ENCODE assay signal across 2 cellular contexts in the genomic region with DNA sequence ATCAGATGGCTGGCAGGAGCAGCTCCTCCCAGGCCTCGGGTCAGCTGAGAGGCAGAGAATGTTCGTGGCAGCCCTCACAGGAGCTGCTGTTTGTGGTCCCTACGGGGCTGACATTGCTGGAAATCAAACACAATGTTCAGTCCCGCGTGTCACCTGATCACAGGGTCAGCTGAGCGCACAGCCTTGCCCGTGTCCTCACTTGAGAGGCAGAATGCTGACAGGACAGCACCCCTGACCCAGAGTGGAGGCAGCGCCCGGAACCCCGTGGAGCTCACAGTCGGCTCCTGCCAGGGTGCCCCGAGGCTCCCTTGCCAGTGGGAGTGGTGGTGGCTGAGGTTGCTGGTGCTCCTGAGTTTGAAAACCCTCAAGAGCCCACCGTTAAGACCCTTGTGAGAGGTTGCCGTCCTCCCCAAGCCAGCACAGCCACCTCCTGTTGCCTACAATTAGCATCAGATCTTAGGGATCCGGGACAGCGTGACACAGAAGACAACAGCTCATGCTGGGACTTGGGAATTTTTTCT.
A peak's percentile ranks its signal among the peaks of the same experiment; 100 is the strongest.
TF ChIP-seq lines count a peak whose summit lies in the region.

No MANE protein-coding gene starts in this region.

TF ChIP-seq in Ishikawa, 13 proteins besides CTCF, POLR2A, EP300 and RAD21 (continued from another document):
- TF ChIP-seq, protein P1, sequence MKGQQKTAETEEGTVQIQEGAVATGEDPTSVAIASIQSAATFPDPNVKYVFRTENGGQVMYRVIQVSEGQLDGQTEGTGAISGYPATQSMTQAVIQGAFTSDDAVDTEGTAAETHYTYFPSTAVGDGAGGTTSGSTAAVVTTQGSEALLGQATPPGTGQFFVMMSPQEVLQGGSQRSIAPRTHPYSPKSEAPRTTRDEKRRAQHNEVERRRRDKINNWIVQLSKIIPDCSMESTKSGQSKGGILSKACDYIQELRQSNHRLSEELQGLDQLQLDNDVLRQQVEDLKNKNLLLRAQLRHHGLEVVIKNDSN (IDR thresholded peaks at IDR 0.05), result peak; percentile 55

TF ChIP-seq in H1, 55 proteins besides CTCF, POLR2A, EP300 and RAD21:
- TF ChIP-seq, protein P2, sequence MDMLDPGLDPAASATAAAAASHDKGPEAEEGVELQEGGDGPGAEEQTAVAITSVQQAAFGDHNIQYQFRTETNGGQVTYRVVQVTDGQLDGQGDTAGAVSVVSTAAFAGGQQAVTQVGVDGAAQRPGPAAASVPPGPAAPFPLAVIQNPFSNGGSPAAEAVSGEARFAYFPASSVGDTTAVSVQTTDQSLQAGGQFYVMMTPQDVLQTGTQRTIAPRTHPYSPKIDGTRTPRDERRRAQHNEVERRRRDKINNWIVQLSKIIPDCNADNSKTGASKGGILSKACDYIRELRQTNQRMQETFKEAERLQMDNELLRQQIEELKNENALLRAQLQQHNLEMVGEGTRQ (IDR thresholded peaks at IDR 0.05; ENCODE audit: low read length), result 0 out of 2 replicates have a peak, but pooled peaks have one; percentile 25
- TF ChIP-seq PHF8 (conservative IDR thresholded peaks at IDR 0.05; ENCODE audit: low read depth, low read length), result no peak
